Comparison of ENCODE assay signal across 17 cellular contexts in the genomic region with DNA sequence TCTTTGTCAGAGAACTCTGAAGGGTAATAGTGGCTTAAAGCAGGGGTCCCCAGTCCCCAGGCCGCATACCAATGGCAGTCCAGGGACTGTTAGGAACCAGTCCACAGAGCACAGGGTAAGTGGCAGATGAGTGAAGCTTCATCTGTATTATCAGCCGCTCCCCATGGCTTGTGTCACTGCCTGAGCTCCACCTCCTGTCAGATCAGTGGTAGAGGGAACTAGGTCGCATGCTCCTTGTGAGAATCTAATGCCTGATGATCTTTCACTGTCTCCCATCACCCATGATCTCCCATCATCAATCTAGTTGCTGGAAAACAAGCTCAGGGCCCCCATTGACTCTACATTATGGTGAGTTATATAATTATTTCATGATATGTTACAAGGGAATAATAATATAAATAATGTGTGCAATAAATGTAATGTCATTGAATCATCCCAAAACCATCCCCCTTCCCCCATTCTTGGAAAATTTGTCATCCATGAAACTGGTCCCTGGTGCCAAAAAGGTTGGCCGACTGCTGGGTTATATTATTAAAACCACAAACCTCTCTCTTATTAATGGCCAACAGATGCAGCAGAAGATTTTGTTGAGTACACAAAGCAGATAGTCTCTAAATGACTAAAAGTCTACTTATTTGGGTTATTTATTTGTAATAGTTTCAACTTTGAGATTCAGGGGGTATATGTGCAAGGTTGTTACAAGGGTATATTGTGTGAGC.
DNase-seq lines count a peak whose midpoint lies in the region; ATAC-seq and TF ChIP-seq lines count a peak whose summit lies in the region.
"Had no signal": no experiment of that assay in that cellular context is flagged by ENCODE, and none has a peak within 500 bp of the region (broad histone marks: within the 10 kb centered on the region; RNA-seq: fewer than 3 reads in every experiment).

No MANE protein-coding gene starts in this region.

- H3K27ac ChIP-seq in mammary epithelial cell (ENCODE audit: insufficient read depth, low read depth, low read length) (no peak overlapping the region), tibial nerve (no peak overlapping the region)
- H3K27ac ChIP-seq: 22Rv1, hepatocyte, thyroid gland had no signal

- no peak overlapping the region for H3K4me3 Mint-ChIP-seq in MCF 10A (ENCODE audit: unreplicated experiment)
- H3K4me3 Mint-ChIP-seq: CD8-positive, alpha-beta memory T cell; GM23338 had no signal

- no peaks in the 10 kb centered on the region for H3K9me3 Mint-ChIP-seq in MCF 10A (ENCODE audit: unreplicated experiment)

- ATAC-seq in HG03025 (IDR thresholded peaks at IDR 0.05; ENCODE audit: low FRiP score, unreplicated experiment) = no peak
- ATAC-seq: GM23338 had no signal

- no peak for TF ChIP-seq EP300 in tibial nerve (IDR thresholded peaks at IDR 0.05)

- H3K36me3 Mint-ChIP-seq in MCF 10A (ENCODE audit: insufficient read depth, unreplicated experiment) = no peaks in the 10 kb centered on the region
- H3K36me3 Mint-ChIP-seq: CD8-positive, alpha-beta memory T cell had no signal

- no TSS peak for BruUV-seq in MCF 10A (replicated peaks; lab: Mats Ljungman, UMichigan)
- BruUV-seq in mammary epithelial cell (replicated peaks; lab: Mats Ljungman, UMichigan) = no TSS peak

- no peak overlapping the region for H3K4me2 ChIP-seq in mammary epithelial cell (ENCODE audit: insufficient read depth, low read depth, low read length)
- H3K4me2 ChIP-seq: GM23338, hepatocyte had no signal

- H3K27ac Mint-ChIP-seq in MCF 10A (ENCODE audit: low read depth, unreplicated experiment) = no peak overlapping the region
- H3K27ac Mint-ChIP-seq: CD8-positive, alpha-beta memory T cell; GM23338 had no signal

- H3K4me1 Mint-ChIP-seq in MCF 10A (ENCODE audit: insufficient read depth, unreplicated experiment) = no peaks in the 10 kb centered on the region
- H3K4me1 Mint-ChIP-seq: CD8-positive, alpha-beta memory T cell had no signal

- H3K9ac ChIP-seq in mammary epithelial cell (ENCODE audit: insufficient read depth, low read length) = no peak overlapping the region

- H2AFZ ChIP-seq in mammary epithelial cell (ENCODE audit: low read depth, low read length) = no peak overlapping the region
- H2AFZ ChIP-seq: GM23338, hepatocyte had no signal

- 54% methylated on average over 3 of the region's 4 CpGs for WGBS in mammary epithelial cell (ENCODE audit: low coverage, missing lambda C conversion rate)
- 67 to 89% methylated on average over 4 of the region's 4 CpGs for WGBS in tibial nerve, 2 donors

- TF ChIP-seq POLR2A in tibial nerve (IDR thresholded peaks at IDR 0.05) = no peak

- H3K27me3 Mint-ChIP-seq in MCF 10A (ENCODE audit: insufficient read depth, unreplicated experiment) = no peaks in the 10 kb centered on the region
- H3K27me3 Mint-ChIP-seq: CD8-positive, alpha-beta memory T cell had no signal

- H3K9me3 ChIP-seq in mammary epithelial cell (replicated peaks; ENCODE audit: insufficient read depth, low read length) = no peaks in the 10 kb centered on the region
- peaks cover 0 to 4% (median 0%) of the 10 kb centered on the region in 4 donors for H3K9me3 ChIP-seq in tibial nerve
- H3K9me3 ChIP-seq: thyroid gland had no signal

- dilution Hi-C loops in mammary epithelial cell (cut with HindIII; ENCODE audit: low sequenced_read_pairs) = no loop called here

- H3K4me1 ChIP-seq in mammary epithelial cell (ENCODE audit: insufficient read depth, low read length) (no peaks in the 10 kb centered on the region), tibial nerve (no peaks in the 10 kb centered on the region)
- H3K4me1 ChIP-seq: thyroid gland had no signal

- TF ChIP-seq CTCF in MCF 10A (IDR thresholded peaks at IDR 0.05; ENCODE audit: unreplicated experiment) = no peak
- TF ChIP-seq CTCF in mammary epithelial cell (conservative IDR thresholded peaks at IDR 0.05 in 1 of 2, IDR thresholded peaks at IDR 0.05 in 1 of 2; ENCODE audit: extremely low read depth in 1 of 2, insufficient read depth in 1 of 2, low read depth in 1 of 2, low read length in 2 of 2) = no peak
- TF ChIP-seq CTCF in foreskin fibroblast (IDR thresholded peaks at IDR 0.05; ENCODE audit: low read depth, low read length) = no peak
- no peak for TF ChIP-seq CTCF in tibial nerve (IDR thresholded peaks at IDR 0.05)

- in situ Hi-C loops in mammary epithelial cell (cut with MboI; ENCODE audit: low sequenced_read_pairs in 2 of 2) = no loop called here

- H3K79me2 ChIP-seq in mammary epithelial cell (ENCODE audit: insufficient read depth, low read length) = no peaks in the 10 kb centered on the region
- H3K79me2 ChIP-seq: hepatocyte had no signal

- CTCF ChIA-PET in MCF 10A (lab: Yijun Ruan, JAX) = no interaction called here
- CTCF ChIA-PET in mammary epithelial cell (lab: Charles Lee; ENCODE audit: low non-redundant PET) = no interaction called here
- CTCF ChIA-PET in HEK293T (lab: Yijun Ruan, JAX) = no interaction called here

- H4K20me1 ChIP-seq in mammary epithelial cell (ENCODE audit: insufficient read depth, low read length) = no peaks in the 10 kb centered on the region

- H3K4me3 ChIP-seq in mammary epithelial cell (replicated peaks in 1 of 3; ENCODE audit: insufficient read depth in 1 of 3, low read depth in 2 of 3, low read length in 3 of 3) = no peak overlapping the region
- no peak overlapping the region for H3K4me3 ChIP-seq in foreskin fibroblast (ENCODE audit: low read depth in 1 of 2, low read length in 2 of 2)
- H3K4me3 ChIP-seq in tibial nerve = no peak overlapping the region
- H3K4me3 ChIP-seq: GM23338, hepatocyte, thyroid gland had no signal

- H3K27me3 ChIP-seq in mammary epithelial cell (ENCODE audit: insufficient read depth, low read length) = no peaks in the 10 kb centered on the region
- no peaks in the 10 kb centered on the region for H3K27me3 ChIP-seq in tibial nerve
- H3K27me3 ChIP-seq: hepatocyte, thyroid gland had no signal

- intact Hi-C loops in MCF 10A (cut with micrococcal nuclease) = no loop called here
- intact Hi-C loops in mammary epithelial cell (cut with micrococcal nuclease) = loop anchor here (1.0 kb wide), 1 partner anchor 77 kb away; no protein-coding TSS in a partner anchor

- no peaks in the 10 kb centered on the region for H3K36me3 ChIP-seq in mammary epithelial cell (ENCODE audit: insufficient read depth, low read length)
- no peaks in the 10 kb centered on the region for H3K36me3 ChIP-seq in tibial nerve
- H3K36me3 ChIP-seq: thyroid gland had no signal

- POLR2A ChIA-PET in MCF 10A (lab: Yijun Ruan, JAX) = no interaction called here
- POLR2A ChIA-PET in HEK293T (lab: Yijun Ruan, JAX) = no interaction called here

- DNase-seq in MCF 10A (ENCODE audit: unreplicated experiment) (peak; percentile 6), mammary epithelial cell (no peak), T1000 (lab: John Stamatoyannopoulos, UW) (peak; percentile 21), foreskin fibroblast (peak; percentile 72 to 88), middle frontal gyrus (ENCODE audit: extremely low spot score, low spot score) (no peak), HEK293T (ENCODE audit: extremely low spot score) (no peak), tibial nerve (ENCODE audit: low spot score in 2 of 2) (no peak)
- DNase-seq: activated CD4-positive, alpha-beta T cell treated with anti-CD3 and anti-CD28 coated beads for 1 hour; activated gamma-delta T cell treated with Interleukin-2 at 50 U/mL for 16 hours; anterior cingulate cortex; CD8-positive, alpha-beta memory T cell; SHP77 treated with DMSO at 0.1 percent for 48 hours; thyroid gland had no signal

TF ChIP-seq in HEK293T, 16 proteins besides CTCF, POLR2A, EP300 and RAD21:
- no peak for TF ChIP-seq CTBP1 (IDR thresholded peaks at IDR 0.05; ENCODE audit: borderline replicate concordance)
- TF ChIP-seq L3MBTL2 (conservative IDR thresholded peaks at IDR 0.05) = no peak
- no peak for TF ChIP-seq BHLHE40 (IDR thresholded peaks at IDR 0.05; ENCODE audit: borderline replicate concordance)
- TF ChIP-seq SP1 (IDR thresholded peaks at IDR 0.05) = no peak
- TF ChIP-seq FOXA1 (IDR thresholded peaks at IDR 0.05) = no peak
- no peak for TF ChIP-seq ARNT (IDR thresholded peaks at IDR 0.05)
- TF ChIP-seq FOXM1 (IDR thresholded peaks at IDR 0.05; ENCODE audit: borderline replicate concordance) = no peak
- TF ChIP-seq SUZ12 (IDR thresholded peaks at IDR 0.05) = no peak
- no peak for TF ChIP-seq NFRKB (IDR thresholded peaks at IDR 0.05)
- TF ChIP-seq LEF1 (IDR thresholded peaks at IDR 0.05; ENCODE audit: borderline replicate concordance) = no peak
- TF ChIP-seq ZNF384 (IDR thresholded peaks at IDR 0.05) = no peak
- TF ChIP-seq TARDBP (IDR thresholded peaks at IDR 0.05) = no peak
- TF ChIP-seq, protein P1, sequence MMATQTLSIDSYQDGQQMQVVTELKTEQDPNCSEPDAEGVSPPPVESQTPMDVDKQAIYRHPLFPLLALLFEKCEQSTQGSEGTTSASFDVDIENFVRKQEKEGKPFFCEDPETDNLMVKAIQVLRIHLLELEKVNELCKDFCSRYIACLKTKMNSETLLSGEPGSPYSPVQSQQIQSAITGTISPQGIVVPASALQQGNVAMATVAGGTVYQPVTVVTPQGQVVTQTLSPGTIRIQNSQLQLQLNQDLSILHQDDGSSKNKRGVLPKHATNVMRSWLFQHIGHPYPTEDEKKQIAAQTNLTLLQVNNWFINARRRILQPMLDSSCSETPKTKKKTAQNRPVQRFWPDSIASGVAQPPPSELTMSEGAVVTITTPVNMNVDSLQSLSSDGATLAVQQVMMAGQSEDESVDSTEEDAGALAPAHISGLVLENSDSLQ (IDR thresholded peaks at IDR 0.05) = no peak
- no peak for TF ChIP-seq ELF4 (IDR thresholded peaks at IDR 0.05)
- no peak for TF ChIP-seq FOXK2 (IDR thresholded peaks at IDR 0.05)
- TF ChIP-seq HDGF (IDR thresholded peaks at IDR 0.05; ENCODE audit: borderline replicate concordance) = no peak

Comparison
In these comparisons a context has a peak if more than half of its experiments do, and no peak if none do; other contexts are left out.
1. DNase-seq: peak in MCF 10A (single experiment), T1000 (single experiment) and foreskin fibroblast (2 of 2); none in mammary epithelial cell (single experiment), middle frontal gyrus (single experiment), HEK293T (single experiment) and tibial nerve (0 of 2).